In the genomic region with DNA sequence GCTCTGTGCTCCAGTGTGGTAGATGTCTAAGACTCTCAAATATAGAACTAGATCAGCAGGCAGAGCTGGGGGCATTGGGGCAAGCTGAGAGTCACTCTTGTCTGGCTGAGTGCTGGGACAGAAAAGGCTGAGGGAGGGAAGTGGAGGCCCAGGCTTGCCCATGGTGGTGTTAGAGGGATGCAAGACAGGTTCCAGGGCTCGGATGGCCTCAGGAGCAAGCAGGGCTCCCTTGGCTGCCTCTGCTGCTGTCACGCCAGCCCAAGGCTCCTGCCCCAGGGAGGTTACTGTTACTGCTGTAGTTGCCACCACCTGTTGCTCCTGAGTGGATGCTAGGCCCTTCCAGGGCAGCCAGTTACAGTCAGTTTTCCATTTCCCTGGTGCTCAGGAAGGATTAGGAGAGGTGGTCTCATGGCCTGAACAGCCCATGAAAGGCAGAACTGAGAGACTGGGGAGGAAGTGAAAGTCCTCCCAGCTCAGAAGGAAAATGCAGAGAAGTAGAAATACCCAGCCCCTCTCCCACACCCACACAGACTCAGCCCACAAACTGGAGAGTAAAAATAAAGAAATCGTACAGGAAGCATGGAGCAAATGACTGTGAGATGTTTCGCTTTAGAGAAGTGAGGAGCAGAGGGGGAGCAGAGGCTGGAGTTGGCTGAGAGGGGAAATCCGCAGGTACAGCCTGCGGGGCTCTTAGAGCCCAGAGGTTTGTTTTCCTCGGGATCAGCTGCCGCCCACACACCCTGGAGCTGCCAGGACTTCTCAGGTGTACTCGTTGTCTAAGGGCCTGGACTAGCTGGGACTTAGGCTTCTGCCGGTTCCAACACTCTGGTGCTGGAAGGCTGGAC, we compare ENCODE assay signal across 1 cellular context.
A peak's percentile ranks its signal among the peaks of the same experiment; 100 is the strongest.
TF ChIP-seq lines count a peak whose summit lies in the region.

No MANE protein-coding gene starts in this region.

TF ChIP-seq in HEK293, 187 proteins besides CTCF, POLR2A, EP300 and RAD21 (continued from another document):
- TF ChIP-seq, protein P1, sequence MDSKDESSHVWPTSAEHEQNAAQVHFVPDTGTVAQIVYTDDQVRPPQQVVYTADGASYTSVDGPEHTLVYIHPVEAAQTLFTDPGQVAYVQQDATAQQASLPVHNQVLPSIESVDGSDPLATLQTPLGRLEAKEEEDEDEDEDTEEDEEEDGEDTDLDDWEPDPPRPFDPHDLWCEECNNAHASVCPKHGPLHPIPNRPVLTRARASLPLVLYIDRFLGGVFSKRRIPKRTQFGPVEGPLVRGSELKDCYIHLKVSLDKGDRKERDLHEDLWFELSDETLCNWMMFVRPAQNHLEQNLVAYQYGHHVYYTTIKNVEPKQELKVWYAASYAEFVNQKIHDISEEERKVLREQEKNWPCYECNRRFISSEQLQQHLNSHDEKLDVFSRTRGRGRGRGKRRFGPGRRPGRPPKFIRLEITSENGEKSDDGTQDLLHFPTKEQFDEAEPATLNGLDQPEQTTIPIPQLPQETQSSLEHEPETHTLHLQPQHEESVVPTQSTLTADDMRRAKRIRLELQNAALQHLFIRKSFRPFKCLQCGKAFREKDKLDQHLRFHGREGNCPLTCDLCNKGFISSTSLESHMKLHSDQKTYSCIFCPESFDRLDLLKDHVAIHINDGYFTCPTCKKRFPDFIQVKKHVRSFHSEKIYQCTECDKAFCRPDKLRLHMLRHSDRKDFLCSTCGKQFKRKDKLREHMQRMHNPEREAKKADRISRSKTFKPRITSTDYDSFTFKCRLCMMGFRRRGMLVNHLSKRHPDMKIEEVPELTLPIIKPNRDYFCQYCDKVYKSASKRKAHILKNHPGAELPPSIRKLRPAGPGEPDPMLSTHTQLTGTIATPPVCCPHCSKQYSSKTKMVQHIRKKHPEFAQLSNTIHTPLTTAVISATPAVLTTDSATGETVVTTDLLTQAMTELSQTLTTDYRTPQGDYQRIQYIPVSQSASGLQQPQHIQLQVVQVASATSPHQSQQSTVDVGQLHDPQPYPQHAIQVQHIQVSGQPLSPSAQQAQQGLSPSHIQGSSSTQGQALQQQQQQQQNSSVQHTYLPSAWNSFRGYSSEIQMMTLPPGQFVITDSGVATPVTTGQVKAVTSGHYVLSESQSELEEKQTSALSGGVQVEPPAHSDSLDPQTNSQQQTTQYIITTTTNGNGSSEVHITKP (tag by site-specific recombination; IDR thresholded peaks at IDR 0.05): no peak
- TF ChIP-seq GLI2 (tag by site-specific recombination; IDR thresholded peaks at IDR 0.05; ENCODE audit: borderline replicate concordance, low read depth): no peak
- no peak for TF ChIP-seq ZNF513 (tag by site-specific recombination; IDR thresholded peaks at IDR 0.05)
- TF ChIP-seq SCRT1 (tag by site-specific recombination; IDR thresholded peaks at IDR 0.05; ENCODE audit: borderline replicate concordance): peak; percentile 96
- TF ChIP-seq BCL11A (tag by site-specific recombination; IDR thresholded peaks at IDR 0.05; ENCODE audit: low read depth): no peak
- peak; percentile 84 for TF ChIP-seq ZFHX2 (tag by site-specific recombination; conservative IDR thresholded peaks at IDR 0.05)
- TF ChIP-seq ZBTB17 (tag by site-specific recombination; IDR thresholded peaks at IDR 0.05): 0 out of 2 replicates have a peak, but pooled peaks have one; percentile 17
- TF ChIP-seq ZNF114 (tag by site-specific recombination; IDR thresholded peaks at IDR 0.05): no peak
- TF ChIP-seq, protein P2, sequence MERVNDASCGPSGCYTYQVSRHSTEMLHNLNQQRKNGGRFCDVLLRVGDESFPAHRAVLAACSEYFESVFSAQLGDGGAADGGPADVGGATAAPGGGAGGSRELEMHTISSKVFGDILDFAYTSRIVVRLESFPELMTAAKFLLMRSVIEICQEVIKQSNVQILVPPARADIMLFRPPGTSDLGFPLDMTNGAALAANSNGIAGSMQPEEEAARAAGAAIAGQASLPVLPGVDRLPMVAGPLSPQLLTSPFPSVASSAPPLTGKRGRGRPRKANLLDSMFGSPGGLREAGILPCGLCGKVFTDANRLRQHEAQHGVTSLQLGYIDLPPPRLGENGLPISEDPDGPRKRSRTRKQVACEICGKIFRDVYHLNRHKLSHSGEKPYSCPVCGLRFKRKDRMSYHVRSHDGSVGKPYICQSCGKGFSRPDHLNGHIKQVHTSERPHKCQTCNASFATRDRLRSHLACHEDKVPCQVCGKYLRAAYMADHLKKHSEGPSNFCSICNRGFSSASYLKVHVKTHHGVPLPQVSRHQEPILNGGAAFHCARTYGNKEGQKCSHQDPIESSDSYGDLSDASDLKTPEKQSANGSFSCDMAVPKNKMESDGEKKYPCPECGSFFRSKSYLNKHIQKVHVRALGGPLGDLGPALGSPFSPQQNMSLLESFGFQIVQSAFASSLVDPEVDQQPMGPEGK (tag by site-specific recombination; IDR thresholded peaks at IDR 0.05): no peak
- peak; percentile 68; the same call in 1 of the 2 replicates for TF ChIP-seq EGR2 (tag by site-specific recombination; IDR thresholded peaks at IDR 0.05; ENCODE audit: low read depth)
TF ChIP-seq in HEK293: peak in this region for 7.
